In genomic region chr10:123742751-123743440, GRCh38 we compare ENCODE assay signal across 23 cellular contexts.
"Had no signal": no experiment of that assay in that cellular context is flagged by ENCODE, and none has a peak within 500 bp of the region (broad histone marks: within the 10 kb centered on the region; RNA-seq: fewer than 3 reads in every experiment).

No MANE protein-coding gene starts in this region.

- H3K27me3 ChIP-seq: adrenal gland, gastroesophageal sphincter, heart left ventricle, neural progenitor cell, ovary, suprapubic skin had no signal

- H3K36me3 Mint-ChIP-seq: activated naive CD4-positive, alpha-beta T cell treated with anti-CD3 and anti-CD28 coated beads, Interleukin-2, amount 50 U/mL, for 72 hours; immature natural killer cell; naive B cell; neural progenitor cell; type B pancreatic cell had no signal

- H3K9me3 Mint-ChIP-seq: activated T-helper 1 cell treated with anti-CD3 and anti-CD28 coated beads, Interleukin-12 subunit alpha, Interleukin-12 subunit beta, Interleukin-2, Interleukin-4 antibody, amounts not matched to agents 30 ng/mL and 10 ng/mL and 1 ng/mL, durations not matched to agents 14 hours and 24 hours and 36 hours; neural progenitor cell; type B pancreatic cell had no signal

- DNase-seq: activated CD4-positive, alpha-beta T cell treated with anti-CD3 and anti-CD28 coated beads for 1 hour; activated gamma-delta T cell treated with Interleukin-2 at 50 U/mL for 16 hours; activated T-cell treated with anti-CD3 and anti-CD28 coated beads for 4 hours; adrenal gland; cerebellar nuclear complex; effector CD8-positive, alpha-beta T cell; heart left ventricle; immature natural killer cell; mesenchymal stem cell; mucosa of descending colon; naive B cell; ovary; psoas muscle; right cardiac atrium; stimulated activated CD4-positive, alpha-beta T cell treated with anti-CD3 and anti-CD28 coated beads, Interleukin-2, amount 100 ng/mL, for 48 hours; stimulated activated naive CD8-positive, alpha-beta T cell treated with anti-CD3 and anti-CD28 coated beads, Interleukin-15, amount 100 ng/mL, for 72 hours had no signal

- H3K4me1 ChIP-seq: adrenal gland, psoas muscle, suprapubic skin had no signal

- H3K4me1 Mint-ChIP-seq: immature natural killer cell; naive B cell; stimulated activated naive CD8-positive, alpha-beta T cell treated with anti-CD3 and anti-CD28 coated beads, Interleukin-15, amount 100 ng/mL, for 72 hours had no signal

- H3K27ac Mint-ChIP-seq: activated naive CD4-positive, alpha-beta T cell treated with anti-CD3 and anti-CD28 coated beads, Interleukin-2, amount 50 U/mL, for 72 hours; activated T-helper 1 cell treated with anti-CD3 and anti-CD28 coated beads, Interleukin-12 subunit alpha, Interleukin-12 subunit beta, Interleukin-2, Interleukin-4 antibody, amounts not matched to agents 30 ng/mL and 10 ng/mL and 1 ng/mL, durations not matched to agents 14 hours and 24 hours and 36 hours; immature natural killer cell; naive B cell; neural progenitor cell; stimulated activated naive CD8-positive, alpha-beta T cell treated with anti-CD3 and anti-CD28 coated beads, Interleukin-15, amount 100 ng/mL, for 72 hours; type B pancreatic cell had no signal

- H3K4me2 ChIP-seq: neural progenitor cell had no signal

- H3K4me3 ChIP-seq: adrenal gland, gastroesophageal sphincter, heart left ventricle, mucosa of descending colon, neural progenitor cell, ovary, psoas muscle, suprapubic skin had no signal

- H3K36me3 ChIP-seq: adrenal gland, heart left ventricle, neural progenitor cell, ovary, suprapubic skin had no signal

- H3K27ac ChIP-seq: adrenal gland, neural progenitor cell, ovary, psoas muscle, suprapubic skin had no signal

- H3K4me3 Mint-ChIP-seq: activated T-helper 1 cell treated with anti-CD3 and anti-CD28 coated beads, Interleukin-12 subunit alpha, Interleukin-12 subunit beta, Interleukin-2, Interleukin-4 antibody, amounts not matched to agents 30 ng/mL and 10 ng/mL and 1 ng/mL, durations not matched to agents 14 hours and 24 hours and 36 hours; immature natural killer cell; naive B cell; neural progenitor cell; stimulated activated naive CD8-positive, alpha-beta T cell treated with anti-CD3 and anti-CD28 coated beads, Interleukin-15, amount 100 ng/mL, for 72 hours; type B pancreatic cell had no signal

- H3K9me3 ChIP-seq: adrenal gland, gastroesophageal sphincter, heart left ventricle, mucosa of descending colon, ovary, psoas muscle, suprapubic skin had no signal

- H2AFZ ChIP-seq: neural progenitor cell had no signal

- ATAC-seq: activated naive CD4-positive, alpha-beta T cell treated with anti-CD3 and anti-CD28 coated beads, Interleukin-2, amount 50 U/mL, for 72 hours; esophagus mucosa; mucosa of descending colon; stimulated activated naive CD8-positive, alpha-beta T cell treated with anti-CD3 and anti-CD28 coated beads, Interleukin-15, amount 100 ng/mL, for 72 hours had no signal
